Comparison of ENCODE assay signal across 19 cellular contexts in the genomic region with DNA sequence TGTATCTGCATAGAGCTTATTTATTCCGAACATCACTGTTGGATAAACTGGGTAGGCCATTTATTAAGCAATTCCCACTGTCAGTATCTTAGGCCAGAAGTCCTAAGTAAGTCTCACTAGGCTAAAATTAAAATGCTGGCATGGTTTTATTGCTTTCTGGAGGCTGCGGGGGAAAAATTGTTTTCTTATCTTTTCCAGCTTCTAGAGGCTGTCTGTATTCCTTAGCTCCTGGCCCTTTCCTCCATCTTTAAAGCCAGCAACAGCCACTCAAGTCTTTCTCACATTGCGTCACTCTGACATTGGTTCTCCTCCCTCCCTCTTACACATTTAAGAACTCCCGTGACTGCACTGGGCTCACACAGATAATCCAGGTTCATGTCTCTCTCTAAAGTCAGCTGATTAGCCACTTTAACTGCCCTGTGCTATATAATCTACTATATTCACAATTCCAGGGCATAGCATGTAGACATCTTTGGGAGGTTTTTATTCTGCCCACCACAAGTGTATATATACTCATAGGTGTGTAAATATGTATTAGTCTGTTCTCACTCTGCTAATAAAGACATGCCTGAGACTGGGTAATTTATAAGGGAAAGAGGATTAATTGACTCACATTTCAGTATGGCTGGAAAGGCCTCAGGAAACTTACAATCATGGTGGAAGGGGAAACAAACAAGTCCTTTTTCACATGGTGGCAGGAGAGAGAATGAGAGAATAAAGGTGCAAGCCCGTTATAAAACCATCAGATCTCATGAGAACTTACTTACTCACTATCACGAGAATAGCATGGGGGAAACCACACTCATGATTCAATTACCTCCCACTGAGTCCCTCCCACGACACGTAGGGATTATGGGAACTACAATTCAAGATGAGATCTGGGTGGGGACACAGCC.
DNase-seq lines count a peak whose midpoint lies in the region; ATAC-seq, FAIRE-seq and TF ChIP-seq lines count a peak whose summit lies in the region.
"Had no signal": no experiment of that assay in that cellular context is flagged by ENCODE, and none has a peak within 500 bp of the region (broad histone marks: within the 10 kb centered on the region; RNA-seq: fewer than 3 reads in every experiment).

No MANE protein-coding gene starts in this region.

- peaks cover 1% of the 10 kb centered on the region for H3K27me3 Mint-ChIP-seq in stimulated activated naive CD8-positive, alpha-beta T cell treated with anti-CD3 and anti-CD28 coated beads, Interleukin-15, Interleukin-2, amounts not matched to agents 100 ng/mL and 50 ng/mL, for 24 hours
- no peaks in the 10 kb centered on the region for H3K27me3 Mint-ChIP-seq in stimulated activated naive CD8-positive, alpha-beta T cell treated with anti-CD3 and anti-CD28 coated beads, Interleukin-15, amount 100 ng/mL, for 72 hours
- no peaks in the 10 kb centered on the region for H3K27me3 Mint-ChIP-seq in nephron (ENCODE audit: low read depth)
- H3K27me3 Mint-ChIP-seq: central memory CD8-positive, alpha-beta T cell had no signal

- H3K27me3 ChIP-seq in gastroesophageal sphincter (no peaks in the 10 kb centered on the region), sigmoid colon (no peaks in the 10 kb centered on the region)
- H3K27me3 ChIP-seq: BLaER1 had no signal

- no peak overlapping the region for H3K4me3 Mint-ChIP-seq in stimulated activated naive CD8-positive, alpha-beta T cell treated with anti-CD3 and anti-CD28 coated beads, Interleukin-15, Interleukin-2, amounts not matched to agents 100 ng/mL and 50 ng/mL, for 24 hours
- no peak overlapping the region for H3K4me3 Mint-ChIP-seq in stimulated activated naive CD8-positive, alpha-beta T cell treated with anti-CD3 and anti-CD28 coated beads, Interleukin-15, amount 100 ng/mL, for 72 hours
- no peak overlapping the region for H3K4me3 Mint-ChIP-seq in nephron
- H3K4me3 Mint-ChIP-seq: central memory CD8-positive, alpha-beta T cell; effector memory CD8-positive, alpha-beta T cell had no signal

- no peak for TF ChIP-seq POLR2A in gastroesophageal sphincter (IDR thresholded peaks at IDR 0.05)
- no peak for TF ChIP-seq POLR2A in GM12892 (IDR thresholded peaks at IDR 0.05; ENCODE audit: low read depth, low read length)
- TF ChIP-seq POLR2A in sigmoid colon (IDR thresholded peaks at IDR 0.05): no peak

- H3K9me3 Mint-ChIP-seq in stimulated activated naive CD8-positive, alpha-beta T cell treated with anti-CD3 and anti-CD28 coated beads, Interleukin-15, Interleukin-2, amounts not matched to agents 100 ng/mL and 50 ng/mL, for 24 hours: no peaks in the 10 kb centered on the region
- no peaks in the 10 kb centered on the region for H3K9me3 Mint-ChIP-seq in stimulated activated naive CD8-positive, alpha-beta T cell treated with anti-CD3 and anti-CD28 coated beads, Interleukin-15, amount 100 ng/mL, for 72 hours
- H3K9me3 Mint-ChIP-seq in nephron: no peaks in the 10 kb centered on the region
- H3K9me3 Mint-ChIP-seq: central memory CD8-positive, alpha-beta T cell; effector memory CD8-positive, alpha-beta T cell had no signal

- peaks cover 26% of the 10 kb centered on the region for H3K4me1 Mint-ChIP-seq in stimulated activated naive CD8-positive, alpha-beta T cell treated with anti-CD3 and anti-CD28 coated beads, Interleukin-15, Interleukin-2, amounts not matched to agents 100 ng/mL and 50 ng/mL, for 24 hours (ENCODE audit: low read depth)
- H3K4me1 Mint-ChIP-seq in stimulated activated naive CD8-positive, alpha-beta T cell treated with anti-CD3 and anti-CD28 coated beads, Interleukin-15, amount 100 ng/mL, for 72 hours: peaks cover 16% of the 10 kb centered on the region
- peaks cover 26% of the 10 kb centered on the region for H3K4me1 Mint-ChIP-seq in nephron
- H3K4me1 Mint-ChIP-seq: central memory CD8-positive, alpha-beta T cell had no signal

- no peak overlapping the region for H3K4me3 ChIP-seq in gastroesophageal sphincter
- H3K4me3 ChIP-seq in sigmoid colon: no peak overlapping the region
- H3K4me3 ChIP-seq: A549, BLaER1, mucosa of descending colon, PC-9 had no signal

- peak overlapping the region in 1 of 4 donors; percentile 23 for H3K27ac ChIP-seq in gastroesophageal sphincter
- peak overlapping the region in 1 of 4 donors; percentile 5 for H3K27ac ChIP-seq in sigmoid colon
- H3K27ac ChIP-seq: A549, BLaER1, PC-9 had no signal

- H3K27ac Mint-ChIP-seq in stimulated activated naive CD8-positive, alpha-beta T cell treated with anti-CD3 and anti-CD28 coated beads, Interleukin-15, Interleukin-2, amounts not matched to agents 100 ng/mL and 50 ng/mL, for 24 hours: peak overlapping the region; percentile 12
- no peak overlapping the region for H3K27ac Mint-ChIP-seq in stimulated activated naive CD8-positive, alpha-beta T cell treated with anti-CD3 and anti-CD28 coated beads, Interleukin-15, amount 100 ng/mL, for 72 hours
- H3K27ac Mint-ChIP-seq in nephron: peak overlapping the region in 2 of 3 experiments; percentile 28 to 66
- H3K27ac Mint-ChIP-seq: effector memory CD8-positive, alpha-beta T cell had no signal

- H3K9me3 ChIP-seq in gastroesophageal sphincter: no peaks in the 10 kb centered on the region
- no peaks in the 10 kb centered on the region for H3K9me3 ChIP-seq in sigmoid colon
- H3K9me3 ChIP-seq: A549, BLaER1, mucosa of descending colon had no signal

- H3K4me1 ChIP-seq in gastroesophageal sphincter: no peaks in the 10 kb centered on the region
- no peaks in the 10 kb centered on the region for H3K4me1 ChIP-seq in sigmoid colon
- H3K4me1 ChIP-seq: A549, BLaER1 had no signal

- TF ChIP-seq CTCF in gastroesophageal sphincter (IDR thresholded peaks at IDR 0.05) (no peak), nephron (IDR thresholded peaks at IDR 0.05; ENCODE audit: unreplicated experiment in 3 of 3) (no peak), sigmoid colon (IDR thresholded peaks at IDR 0.05) (no peak)

- H3K36me3 Mint-ChIP-seq in stimulated activated naive CD8-positive, alpha-beta T cell treated with anti-CD3 and anti-CD28 coated beads, Interleukin-15, Interleukin-2, amounts not matched to agents 100 ng/mL and 50 ng/mL, for 24 hours (ENCODE audit: low read depth): no peaks in the 10 kb centered on the region
- H3K36me3 Mint-ChIP-seq in nephron (ENCODE audit: low read depth): no peaks in the 10 kb centered on the region

- WGBS in gastroesophageal sphincter (ENCODE audit: low coverage in 1 of 2), 2 donors: 58 to 67% methylated on average over 6 to 8 of the region's 8 CpGs
- WGBS in sigmoid colon, 2 donors: 82 to 90% methylated on average over 8 of the region's 8 CpGs

- H3K36me3 ChIP-seq in gastroesophageal sphincter: no peaks in the 10 kb centered on the region
- no peaks in the 10 kb centered on the region for H3K36me3 ChIP-seq in sigmoid colon
- H3K36me3 ChIP-seq: BLaER1 had no signal

- no peak for FAIRE-seq in GM12892 (lab: Jason Lieb, UNC)
- FAIRE-seq: A549 had no signal

- DNase-seq in stimulated activated naive CD8-positive, alpha-beta T cell treated with anti-CD3 and anti-CD28 coated beads, Interleukin-15, amount 100 ng/mL, for 72 hours: no peak
- no peak for DNase-seq in GM12892 (ENCODE audit: insufficient read length)
- DNase-seq in sigmoid colon: no peak
- DNase-seq in stimulated activated CD4-positive, alpha-beta T cell treated with anti-CD3 and anti-CD28 coated beads, Interleukin-4, amount 100 ng/mL, for 4 hours: no peak
- DNase-seq: DMS 273 treated with DMSO at 0.1 percent for 48 hours; effector memory CD8-positive, alpha-beta T cell; NCI-H1417 treated with DMSO at 0.1 percent for 48 hours; NCI-H2171 treated with DMSO at 0.1 percent for 48 hours; NCI-H774; PC-9; stimulated activated CD4-positive, alpha-beta T cell treated with anti-CD3 and anti-CD28 coated beads, Interleukin-4, amount 100 ng/mL, for 1 hour had no signal

- intact Hi-C loops in sigmoid colon (cut with DNase I): loop anchor here (10.0 kb wide), 1 partner anchor 285 kb away; a partner anchor contains a TSS

- no peak for ATAC-seq in stimulated activated naive CD8-positive, alpha-beta T cell treated with anti-CD3 and anti-CD28 coated beads, Interleukin-15, amount 100 ng/mL, for 72 hours
- ATAC-seq in gastroesophageal sphincter: peak; percentile 80
- ATAC-seq in activated CD4-positive, CD25-positive, alpha-beta regulatory T cell treated with anti-CD3 and anti-CD28 coated beads, Interleukin-2, amount 50 U/mL, for 24 hours: no peak
- ATAC-seq: A549; effector memory CD8-positive, alpha-beta T cell; mucosa of descending colon had no signal

- TF ChIP-seq EP300 in gastroesophageal sphincter (IDR thresholded peaks at IDR 0.05) (no peak), sigmoid colon (IDR thresholded peaks at IDR 0.05) (no peak)

Comparison
In these comparisons a context has a peak if more than half of its experiments do, and no peak if none do; other contexts are left out.
1. H3K27ac Mint-ChIP-seq: peak in stimulated activated naive CD8-positive, alpha-beta T cell treated with anti-CD3 and anti-CD28 coated beads, Interleukin-15, Interleukin-2, amounts not matched to agents 100 ng/mL and 50 ng/mL, for 24 hours (single experiment) and nephron (2 of 3); none in stimulated activated naive CD8-positive, alpha-beta T cell treated with anti-CD3 and anti-CD28 coated beads, Interleukin-15, amount 100 ng/mL, for 72 hours (0 of 2).